ENCODE assay signal across 8 cellular contexts in the genomic region with DNA sequence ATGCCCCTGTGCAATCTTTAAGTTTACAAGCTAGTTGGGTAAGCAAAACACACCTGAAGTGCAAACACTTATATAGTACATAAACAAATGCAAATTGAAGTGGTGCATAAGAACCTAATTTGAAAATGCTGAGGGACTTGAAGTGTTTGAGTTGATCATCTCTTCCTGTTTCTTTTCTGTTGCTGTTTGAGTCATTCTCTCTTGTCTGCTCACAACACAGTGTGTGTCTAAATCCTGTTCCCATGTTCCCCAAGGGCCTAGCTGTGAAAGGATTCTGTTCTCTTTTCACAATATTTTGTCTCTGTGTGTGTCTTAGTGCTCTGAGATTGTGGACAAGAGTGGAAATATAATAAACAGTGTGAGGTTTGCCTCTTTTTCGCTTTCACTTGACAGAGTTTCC. TPM values are rescaled to one million over a fixed set of nuclear protein-coding genes. Genes with fewer than 3 reads are reported as not detected.
DNase-seq lines count a peak whose midpoint lies in the region; ATAC-seq and TF ChIP-seq lines count a peak whose summit lies in the region.

No MANE protein-coding gene starts in this region.

- H3K4me3 Mint-ChIP-seq in effector memory CD8-positive, alpha-beta T cell = no peak overlapping the region

- H3K79me2 ChIP-seq in DND-41 (ENCODE audit: insufficient read depth, low read length) (peaks cover 94% of the 10 kb centered on the region), hepatocyte (no peaks in the 10 kb centered on the region)

- H2AFZ ChIP-seq in DND-41 (ENCODE audit: low read depth, low read length) (0 out of 2 replicates have a peak overlapping the region, but pooled peaks have one; percentile 5), hepatocyte (no peak overlapping the region)

- H3K36me3 Mint-ChIP-seq in effector memory CD8-positive, alpha-beta T cell (ENCODE audit: insufficient read depth) = peaks cover 32% of the 10 kb centered on the region

- no peaks in the 10 kb centered on the region for H3K27me3 Mint-ChIP-seq in effector memory CD8-positive, alpha-beta T cell

- peaks cover 3 to 43% of the 10 kb centered on the region in 2 donors for H3K4me1 Mint-ChIP-seq in effector memory CD8-positive, alpha-beta T cell (ENCODE audit: low read depth in 2 of 2)

- no peak overlapping the region for H3K27ac Mint-ChIP-seq in effector memory CD8-positive, alpha-beta T cell

- H3K9ac ChIP-seq in DND-41 (ENCODE audit: low read depth, low read length) = peak overlapping the region; percentile 81

- H3K9me3 ChIP-seq in DND-41 (ENCODE audit: insufficient read depth, low read length, severe bottlenecking) (no peaks in the 10 kb centered on the region), hepatocyte (ENCODE audit: low read depth) (no peaks in the 10 kb centered on the region)

- H3K4me1 ChIP-seq in DND-41 (ENCODE audit: insufficient read depth, low read length) (peaks cover 80% of the 10 kb centered on the region), hepatocyte (ENCODE audit: insufficient read depth) (no peaks in the 10 kb centered on the region)

- peak overlapping the region; percentile 78 for H3K4me2 ChIP-seq in DND-41 (ENCODE audit: insufficient read depth, low read length)
- H3K4me2 ChIP-seq in hepatocyte = no peak overlapping the region

- H3K27me3 ChIP-seq in DND-41 (ENCODE audit: insufficient read depth, low read length, poor library complexity) (no peaks in the 10 kb centered on the region), hepatocyte (no peaks in the 10 kb centered on the region)

- 96% methylated on average over 1 of the region's 1 CpG for WGBS in hepatocyte (ENCODE audit: low lambda C conversion rate, missing lambda C conversion rate)

- peaks cover 76% of the 10 kb centered on the region for H3K36me3 ChIP-seq in DND-41 (ENCODE audit: insufficient read depth, low read length)
- H3K36me3 ChIP-seq in hepatocyte (replicated peaks; ENCODE audit: insufficient read depth, low read depth) = no peaks in the 10 kb centered on the region

- H3K9me2 ChIP-seq in hepatocyte (replicated peaks; ENCODE audit: insufficient read depth) = no peaks in the 10 kb centered on the region

- DNase-seq in DND-41 = no peak
- no peak for DNase-seq in effector memory CD8-positive, alpha-beta T cell
- no peak for DNase-seq in hepatocyte (ENCODE audit: low spot score)
- DNase-seq in dedifferentiated amniotic fluid mesenchymal stem cell (ENCODE audit: extremely low spot score) = no peak
- DNase-seq in RKO (ENCODE audit: low spot score) = no peak
- no peak for DNase-seq in globus pallidus (ENCODE audit: low spot score)

- H4K20me1 ChIP-seq in DND-41 (ENCODE audit: insufficient read depth, low read length) (peaks cover 17% of the 10 kb centered on the region), hepatocyte (ENCODE audit: insufficient read depth, poor library complexity, severe bottlenecking) (no peaks in the 10 kb centered on the region)

- H3K4me3 ChIP-seq in DND-41 (ENCODE audit: low read depth in 1 of 2, low read length in 2 of 2) = peak overlapping the region; percentile 8 to 65; a peak in 3 of 4 replicates
- H3K4me3 ChIP-seq in hepatocyte = no peak overlapping the region

- peak; percentile 39 for ATAC-seq in DND-41 (ENCODE audit: insufficient read depth, low read depth)
- peak; percentile 75 for ATAC-seq in GM19455 (IDR thresholded peaks at IDR 0.05; ENCODE audit: unreplicated experiment)
- peak; percentile 66 for ATAC-seq in HG03196 (IDR thresholded peaks at IDR 0.05; ENCODE audit: unreplicated experiment)
- ATAC-seq in effector memory CD8-positive, alpha-beta T cell (replicated peaks) = peak; percentile 29

- TF ChIP-seq CTCF in DND-41 (IDR thresholded peaks at IDR 0.05; ENCODE audit: borderline replicate concordance, extremely low read depth, low read length, poor library complexity, severe bottlenecking) (no peak), hepatocyte (IDR thresholded peaks at IDR 0.05; ENCODE audit: poor library complexity) (no peak)

- H3K9me3 Mint-ChIP-seq in effector memory CD8-positive, alpha-beta T cell = no peaks in the 10 kb centered on the region

- H3K27ac ChIP-seq in DND-41 (ENCODE audit: low read length) (peak overlapping the region; percentile 99), hepatocyte (no peak overlapping the region)

RNA-seq across cellular contexts. Expression of a gene that starts 6.1 kb away (rescaled TPM):
- total RNA-seq in hepatocyte = 0.28 and 0.60 TPM in 2 replicates
- 0.36 and 2.0 TPM in 2 replicates for polyA plus RNA-seq in hepatocyte

RNA-seq across cellular contexts. Expression of a gene that starts 47.1 kb away (rescaled TPM):
- 0.32 and 0.50 TPM in 2 replicates for total RNA-seq in hepatocyte
- polyA plus RNA-seq in hepatocyte = 0.66 and 1.5 TPM in 2 replicates
